1 cellular context compared by ENCODE assay signal in the genomic region with DNA sequence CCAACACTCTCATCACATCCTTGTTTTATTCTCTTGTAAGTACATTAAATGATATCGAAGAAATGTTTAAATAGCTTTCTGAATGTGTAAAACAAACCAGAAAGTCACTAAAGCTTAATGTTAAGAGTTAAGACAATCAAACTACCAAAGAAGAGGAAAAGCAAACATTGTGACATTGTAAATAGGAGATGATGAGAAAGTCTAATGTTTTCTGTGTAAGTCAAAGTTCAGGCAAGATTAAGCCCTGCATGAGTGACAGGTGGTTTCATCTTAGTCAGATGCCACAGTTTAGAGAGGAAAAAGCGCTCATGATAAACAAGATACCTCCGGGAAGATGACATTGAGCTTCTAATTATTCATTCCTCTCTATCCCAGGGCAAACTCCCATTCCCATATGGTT.
TF ChIP-seq lines count a peak whose summit lies in the region.

No MANE protein-coding gene starts in this region.

TF ChIP-seq in HepG2, 621 proteins besides CTCF, POLR2A, EP300 and RAD21 (continued from another document):
- no peak for TF ChIP-seq NBN (conservative IDR thresholded peaks at IDR 0.05)
- TF ChIP-seq, protein P1, sequence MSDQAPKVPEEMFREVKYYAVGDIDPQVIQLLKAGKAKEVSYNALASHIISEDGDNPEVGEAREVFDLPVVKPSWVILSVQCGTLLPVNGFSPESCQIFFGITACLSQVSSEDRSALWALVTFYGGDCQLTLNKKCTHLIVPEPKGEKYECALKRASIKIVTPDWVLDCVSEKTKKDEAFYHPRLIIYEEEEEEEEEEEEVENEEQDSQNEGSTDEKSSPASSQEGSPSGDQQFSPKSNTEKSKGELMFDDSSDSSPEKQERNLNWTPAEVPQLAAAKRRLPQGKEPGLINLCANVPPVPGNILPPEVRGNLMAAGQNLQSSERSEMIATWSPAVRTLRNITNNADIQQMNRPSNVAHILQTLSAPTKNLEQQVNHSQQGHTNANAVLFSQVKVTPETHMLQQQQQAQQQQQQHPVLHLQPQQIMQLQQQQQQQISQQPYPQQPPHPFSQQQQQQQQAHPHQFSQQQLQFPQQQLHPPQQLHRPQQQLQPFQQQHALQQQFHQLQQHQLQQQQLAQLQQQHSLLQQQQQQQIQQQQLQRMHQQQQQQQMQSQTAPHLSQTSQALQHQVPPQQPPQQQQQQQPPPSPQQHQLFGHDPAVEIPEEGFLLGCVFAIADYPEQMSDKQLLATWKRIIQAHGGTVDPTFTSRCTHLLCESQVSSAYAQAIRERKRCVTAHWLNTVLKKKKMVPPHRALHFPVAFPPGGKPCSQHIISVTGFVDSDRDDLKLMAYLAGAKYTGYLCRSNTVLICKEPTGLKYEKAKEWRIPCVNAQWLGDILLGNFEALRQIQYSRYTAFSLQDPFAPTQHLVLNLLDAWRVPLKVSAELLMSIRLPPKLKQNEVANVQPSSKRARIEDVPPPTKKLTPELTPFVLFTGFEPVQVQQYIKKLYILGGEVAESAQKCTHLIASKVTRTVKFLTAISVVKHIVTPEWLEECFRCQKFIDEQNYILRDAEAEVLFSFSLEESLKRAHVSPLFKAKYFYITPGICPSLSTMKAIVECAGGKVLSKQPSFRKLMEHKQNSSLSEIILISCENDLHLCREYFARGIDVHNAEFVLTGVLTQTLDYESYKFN (CRISPR knock-in tag; conservative IDR thresholded peaks at IDR 0.05) = peak; percentile 68
- TF ChIP-seq FOXO1 (CRISPR knock-in tag; IDR thresholded peaks at IDR 0.05) = peak; percentile 24; the same call in 1 of the 2 replicates
- peak; percentile 40; the same call in 1 of the 2 replicates for TF ChIP-seq RXRB (CRISPR knock-in tag; IDR thresholded peaks at IDR 0.05; ENCODE audit: borderline replicate concordance)
- no peak for TF ChIP-seq GATA4 (IDR thresholded peaks at IDR 0.05; ENCODE audit: borderline replicate concordance, low read depth)
- TF ChIP-seq, protein P2, sequence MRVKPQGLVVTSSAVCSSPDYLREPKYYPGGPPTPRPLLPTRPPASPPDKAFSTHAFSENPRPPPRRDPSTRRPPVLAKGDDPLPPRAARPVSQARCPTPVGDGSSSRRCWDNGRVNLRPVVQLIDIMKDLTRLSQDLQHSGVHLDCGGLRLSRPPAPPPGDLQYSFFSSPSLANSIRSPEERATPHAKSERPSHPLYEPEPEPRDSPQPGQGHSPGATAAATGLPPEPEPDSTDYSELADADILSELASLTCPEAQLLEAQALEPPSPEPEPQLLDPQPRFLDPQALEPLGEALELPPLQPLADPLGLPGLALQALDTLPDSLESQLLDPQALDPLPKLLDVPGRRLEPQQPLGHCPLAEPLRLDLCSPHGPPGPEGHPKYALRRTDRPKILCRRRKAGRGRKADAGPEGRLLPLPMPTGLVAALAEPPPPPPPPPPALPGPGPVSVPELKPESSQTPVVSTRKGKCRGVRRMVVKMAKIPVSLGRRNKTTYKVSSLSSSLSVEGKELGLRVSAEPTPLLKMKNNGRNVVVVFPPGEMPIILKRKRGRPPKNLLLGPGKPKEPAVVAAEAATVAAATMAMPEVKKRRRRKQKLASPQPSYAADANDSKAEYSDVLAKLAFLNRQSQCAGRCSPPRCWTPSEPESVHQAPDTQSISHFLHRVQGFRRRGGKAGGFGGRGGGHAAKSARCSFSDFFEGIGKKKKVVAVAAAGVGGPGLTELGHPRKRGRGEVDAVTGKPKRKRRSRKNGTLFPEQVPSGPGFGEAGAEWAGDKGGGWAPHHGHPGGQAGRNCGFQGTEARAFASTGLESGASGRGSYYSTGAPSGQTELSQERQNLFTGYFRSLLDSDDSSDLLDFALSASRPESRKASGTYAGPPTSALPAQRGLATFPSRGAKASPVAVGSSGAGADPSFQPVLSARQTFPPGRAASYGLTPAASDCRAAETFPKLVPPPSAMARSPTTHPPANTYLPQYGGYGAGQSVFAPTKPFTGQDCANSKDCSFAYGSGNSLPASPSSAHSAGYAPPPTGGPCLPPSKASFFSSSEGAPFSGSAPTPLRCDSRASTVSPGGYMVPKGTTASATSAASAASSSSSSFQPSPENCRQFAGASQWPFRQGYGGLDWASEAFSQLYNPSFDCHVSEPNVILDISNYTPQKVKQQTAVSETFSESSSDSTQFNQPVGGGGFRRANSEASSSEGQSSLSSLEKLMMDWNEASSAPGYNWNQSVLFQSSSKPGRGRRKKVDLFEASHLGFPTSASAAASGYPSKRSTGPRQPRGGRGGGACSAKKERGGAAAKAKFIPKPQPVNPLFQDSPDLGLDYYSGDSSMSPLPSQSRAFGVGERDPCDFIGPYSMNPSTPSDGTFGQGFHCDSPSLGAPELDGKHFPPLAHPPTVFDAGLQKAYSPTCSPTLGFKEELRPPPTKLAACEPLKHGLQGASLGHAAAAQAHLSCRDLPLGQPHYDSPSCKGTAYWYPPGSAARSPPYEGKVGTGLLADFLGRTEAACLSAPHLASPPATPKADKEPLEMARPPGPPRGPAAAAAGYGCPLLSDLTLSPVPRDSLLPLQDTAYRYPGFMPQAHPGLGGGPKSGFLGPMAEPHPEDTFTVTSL (CRISPR knock-in tag; IDR thresholded peaks at IDR 0.05; ENCODE audit: borderline replicate concordance) = peak; percentile 44; the same call in 1 of the 2 replicates
- no peak for TF ChIP-seq ZNF180 (CRISPR knock-in tag; IDR thresholded peaks at IDR 0.05; ENCODE audit: borderline replicate concordance, low read depth)
- peak; percentile 68 for TF ChIP-seq GATAD2A (CRISPR knock-in tag; IDR thresholded peaks at IDR 0.05)
- no peak for TF ChIP-seq ZNF343 (CRISPR knock-in tag; IDR thresholded peaks at IDR 0.05)
- no peak for TF ChIP-seq MYC (CRISPR knock-in tag; IDR thresholded peaks at IDR 0.05; ENCODE audit: borderline replicate concordance)
- no peak for TF ChIP-seq YY1 (IDR thresholded peaks at IDR 0.05; ENCODE audit: insufficient read depth, insufficient replicate concordance, low read depth, low read length)
- no peak for TF ChIP-seq ZNF839 (CRISPR knock-in tag; IDR thresholded peaks at IDR 0.05; ENCODE audit: borderline replicate concordance)
- peak; percentile 62; the same call in 1 of the 2 replicates for TF ChIP-seq SOX5 (CRISPR knock-in tag; IDR thresholded peaks at IDR 0.05; ENCODE audit: borderline replicate concordance)
- TF ChIP-seq, protein P3, sequence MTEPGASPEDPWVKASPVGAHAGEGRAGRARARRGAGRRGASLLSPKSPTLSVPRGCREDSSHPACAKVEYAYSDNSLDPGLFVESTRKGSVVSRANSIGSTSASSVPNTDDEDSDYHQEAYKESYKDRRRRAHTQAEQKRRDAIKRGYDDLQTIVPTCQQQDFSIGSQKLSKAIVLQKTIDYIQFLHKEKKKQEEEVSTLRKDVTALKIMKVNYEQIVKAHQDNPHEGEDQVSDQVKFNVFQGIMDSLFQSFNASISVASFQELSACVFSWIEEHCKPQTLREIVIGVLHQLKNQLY (CRISPR knock-in tag; IDR thresholded peaks at IDR 0.05) = peak; percentile 91; the same call in 1 of the 2 replicates
- TF ChIP-seq, protein P4, sequence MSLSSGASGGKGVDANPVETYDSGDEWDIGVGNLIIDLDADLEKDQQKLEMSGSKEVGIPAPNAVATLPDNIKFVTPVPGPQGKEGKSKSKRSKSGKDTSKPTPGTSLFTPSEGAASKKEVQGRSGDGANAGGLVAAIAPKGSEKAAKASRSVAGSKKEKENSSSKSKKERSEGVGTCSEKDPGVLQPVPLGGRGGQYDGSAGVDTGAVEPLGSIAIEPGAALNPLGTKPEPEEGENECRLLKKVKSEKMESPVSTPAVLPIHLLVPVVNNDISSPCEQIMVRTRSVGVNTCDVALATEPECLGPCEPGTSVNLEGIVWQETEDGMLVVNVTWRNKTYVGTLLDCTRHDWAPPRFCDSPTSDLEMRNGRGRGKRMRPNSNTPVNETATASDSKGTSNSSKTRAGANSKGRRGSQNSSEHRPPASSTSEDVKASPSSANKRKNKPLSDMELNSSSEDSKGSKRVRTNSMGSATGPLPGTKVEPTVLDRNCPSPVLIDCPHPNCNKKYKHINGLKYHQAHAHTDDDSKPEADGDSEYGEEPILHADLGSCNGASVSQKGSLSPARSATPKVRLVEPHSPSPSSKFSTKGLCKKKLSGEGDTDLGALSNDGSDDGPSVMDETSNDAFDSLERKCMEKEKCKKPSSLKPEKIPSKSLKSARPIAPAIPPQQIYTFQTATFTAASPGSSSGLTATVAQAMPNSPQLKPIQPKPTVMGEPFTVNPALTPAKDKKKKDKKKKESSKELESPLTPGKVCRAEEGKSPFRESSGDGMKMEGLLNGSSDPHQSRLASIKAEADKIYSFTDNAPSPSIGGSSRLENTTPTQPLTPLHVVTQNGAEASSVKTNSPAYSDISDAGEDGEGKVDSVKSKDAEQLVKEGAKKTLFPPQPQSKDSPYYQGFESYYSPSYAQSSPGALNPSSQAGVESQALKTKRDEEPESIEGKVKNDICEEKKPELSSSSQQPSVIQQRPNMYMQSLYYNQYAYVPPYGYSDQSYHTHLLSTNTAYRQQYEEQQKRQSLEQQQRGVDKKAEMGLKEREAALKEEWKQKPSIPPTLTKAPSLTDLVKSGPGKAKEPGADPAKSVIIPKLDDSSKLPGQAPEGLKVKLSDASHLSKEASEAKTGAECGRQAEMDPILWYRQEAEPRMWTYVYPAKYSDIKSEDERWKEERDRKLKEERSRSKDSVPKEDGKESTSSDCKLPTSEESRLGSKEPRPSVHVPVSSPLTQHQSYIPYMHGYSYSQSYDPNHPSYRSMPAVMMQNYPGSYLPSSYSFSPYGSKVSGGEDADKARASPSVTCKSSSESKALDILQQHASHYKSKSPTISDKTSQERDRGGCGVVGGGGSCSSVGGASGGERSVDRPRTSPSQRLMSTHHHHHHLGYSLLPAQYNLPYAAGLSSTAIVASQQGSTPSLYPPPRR (CRISPR knock-in tag; IDR thresholded peaks at IDR 0.05; ENCODE audit: borderline replicate concordance) = 0 out of 2 replicates have a peak, but pooled peaks have one; percentile 41
- TF ChIP-seq ZNF652 (CRISPR knock-in tag; IDR thresholded peaks at IDR 0.05; ENCODE audit: borderline replicate concordance, low read depth) = peak; percentile 42; the same call in 1 of the 2 replicates
- no peak for TF ChIP-seq REXO4 (CRISPR knock-in tag; IDR thresholded peaks at IDR 0.05; ENCODE audit: borderline replicate concordance)
- TF ChIP-seq RARA (CRISPR knock-in tag; IDR thresholded peaks at IDR 0.05) = peak; percentile 19; the same call in 1 of the 2 replicates
- TF ChIP-seq MEIS1 (CRISPR knock-in tag; IDR thresholded peaks at IDR 0.05; ENCODE audit: borderline replicate concordance) = no peak
- peak; percentile 90 for TF ChIP-seq FOXA3 (CRISPR knock-in tag; IDR thresholded peaks at IDR 0.05)
- TF ChIP-seq, protein P5, sequence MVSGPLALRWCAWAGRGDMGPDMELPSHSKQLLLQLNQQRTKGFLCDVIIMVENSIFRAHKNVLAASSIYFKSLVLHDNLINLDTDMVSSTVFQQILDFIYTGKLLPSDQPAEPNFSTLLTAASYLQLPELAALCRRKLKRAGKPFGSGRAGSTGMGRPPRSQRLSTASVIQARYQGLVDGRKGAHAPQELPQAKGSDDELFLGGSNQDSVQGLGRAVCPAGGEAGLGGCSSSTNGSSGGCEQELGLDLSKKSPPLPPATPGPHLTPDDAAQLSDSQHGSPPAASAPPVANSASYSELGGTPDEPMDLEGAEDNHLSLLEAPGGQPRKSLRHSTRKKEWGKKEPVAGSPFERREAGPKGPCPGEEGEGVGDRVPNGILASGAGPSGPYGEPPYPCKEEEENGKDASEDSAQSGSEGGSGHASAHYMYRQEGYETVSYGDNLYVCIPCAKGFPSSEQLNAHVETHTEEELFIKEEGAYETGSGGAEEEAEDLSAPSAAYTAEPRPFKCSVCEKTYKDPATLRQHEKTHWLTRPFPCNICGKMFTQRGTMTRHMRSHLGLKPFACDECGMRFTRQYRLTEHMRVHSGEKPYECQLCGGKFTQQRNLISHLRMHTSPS (CRISPR knock-in tag; IDR thresholded peaks at IDR 0.05; ENCODE audit: low read depth) = no peak
- peak; percentile 56; the same call in 1 of the 2 replicates for TF ChIP-seq HMG20A (CRISPR knock-in tag; IDR thresholded peaks at IDR 0.05; ENCODE audit: borderline replicate concordance)
- no peak for TF ChIP-seq NR2F6 (IDR thresholded peaks at IDR 0.05)
- peak; percentile 26; the same call in 1 of the 2 replicates for TF ChIP-seq NR2F6 (CRISPR knock-in tag; IDR thresholded peaks at IDR 0.05)
- TF ChIP-seq, protein P6, sequence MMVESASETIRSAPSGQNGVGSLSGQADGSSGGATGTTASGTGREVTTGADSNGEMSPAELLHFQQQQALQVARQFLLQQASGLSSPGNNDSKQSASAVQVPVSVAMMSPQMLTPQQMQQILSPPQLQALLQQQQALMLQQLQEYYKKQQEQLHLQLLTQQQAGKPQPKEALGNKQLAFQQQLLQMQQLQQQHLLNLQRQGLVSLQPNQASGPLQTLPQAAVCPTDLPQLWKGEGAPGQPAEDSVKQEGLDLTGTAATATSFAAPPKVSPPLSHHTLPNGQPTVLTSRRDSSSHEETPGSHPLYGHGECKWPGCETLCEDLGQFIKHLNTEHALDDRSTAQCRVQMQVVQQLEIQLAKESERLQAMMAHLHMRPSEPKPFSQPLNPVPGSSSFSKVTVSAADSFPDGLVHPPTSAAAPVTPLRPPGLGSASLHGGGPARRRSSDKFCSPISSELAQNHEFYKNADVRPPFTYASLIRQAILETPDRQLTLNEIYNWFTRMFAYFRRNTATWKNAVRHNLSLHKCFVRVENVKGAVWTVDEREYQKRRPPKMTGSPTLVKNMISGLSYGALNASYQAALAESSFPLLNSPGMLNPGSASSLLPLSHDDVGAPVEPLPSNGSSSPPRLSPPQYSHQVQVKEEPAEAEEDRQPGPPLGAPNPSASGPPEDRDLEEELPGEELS (CRISPR knock-in tag; IDR thresholded peaks at IDR 0.05) = peak; percentile 42; the same call in 1 of the 2 replicates
- peak; percentile 7; the same call in 1 of the 2 replicates for TF ChIP-seq CEBPB (IDR thresholded peaks at IDR 0.05; ENCODE audit: borderline replicate concordance, low read depth, low read length)
- TF ChIP-seq ZEB1 (IDR thresholded peaks at IDR 0.05; ENCODE audit: insufficient replicate concordance, low read depth) = no peak
- no peak for TF ChIP-seq ZNF790 (CRISPR knock-in tag; IDR thresholded peaks at IDR 0.05; ENCODE audit: borderline replicate concordance)
- peak; percentile 14; the same call in 1 of the 2 replicates for TF ChIP-seq IRF2 (CRISPR knock-in tag; IDR thresholded peaks at IDR 0.05)
